Comparison of ENCODE assay signal across 15 cellular contexts in the genomic region with DNA sequence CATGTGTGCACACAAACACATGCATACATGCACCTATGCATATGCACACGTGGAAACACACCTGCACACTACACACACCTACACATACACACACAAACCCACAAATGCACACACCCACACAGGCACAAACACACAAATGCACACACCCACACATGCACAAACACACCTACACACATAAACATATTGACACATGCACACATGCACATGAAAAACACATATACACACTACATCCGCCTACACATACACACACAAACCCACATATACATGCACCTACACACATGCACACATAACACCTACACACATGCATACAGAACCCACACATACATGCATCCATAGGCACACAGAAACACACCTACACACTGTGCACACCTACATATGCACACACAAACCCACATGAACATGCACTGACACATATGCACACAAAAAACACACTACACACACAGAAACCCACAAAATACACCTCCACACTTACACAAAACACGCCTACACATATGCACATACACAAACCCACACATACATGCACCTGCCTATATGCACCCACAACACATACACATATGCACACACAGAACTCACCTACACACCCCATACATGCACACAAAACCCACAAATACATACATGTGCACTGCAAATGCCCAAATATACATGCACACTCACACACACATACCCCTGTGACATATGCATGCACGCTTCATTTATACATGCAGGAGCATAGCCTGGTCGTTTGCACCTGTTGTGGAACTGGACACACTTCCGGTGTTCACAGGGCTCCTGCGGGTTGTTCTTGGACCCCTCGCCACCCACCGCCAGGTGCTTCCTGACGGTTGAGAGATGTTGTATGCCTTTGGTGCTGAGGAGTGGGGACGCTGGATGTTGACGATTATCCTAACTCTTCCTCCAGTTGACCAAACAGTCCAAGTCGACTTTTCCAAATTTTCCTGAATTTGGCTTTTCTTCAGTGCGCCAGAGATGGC. TPM values are rescaled to one million over a fixed set of nuclear protein-coding genes. Genes with fewer than 3 reads are reported as not detected.
"Had no signal": no experiment of that assay in that cellular context is flagged by ENCODE, and none has a peak within 500 bp of the region (broad histone marks: within the 10 kb centered on the region; RNA-seq: fewer than 3 reads in every experiment).

No MANE protein-coding gene starts in this region.

- FAIRE-seq: colon, endometrium, pancreas had no signal

- ATAC-seq: activated T-helper 17 cell treated with anti-CD3 and anti-CD28 coated beads, Interleukin-2, amount 50 U/mL, for 72 hours; gastroesophageal sphincter; pancreas; T-helper 17 cell had no signal

- H3K9me3 Mint-ChIP-seq: activated T-helper 17 cell treated with anti-CD3 and anti-CD28 coated beads, Interleukin-2, amount 50 U/mL, for 72 hours had no signal

- DNase-seq: activated CD4-positive, alpha-beta T cell treated with anti-CD3 and anti-CD28 coated beads for 4 hours; activated naive CD4-positive, alpha-beta T cell treated with Interleukin-2 at 50 U/mL for 16 hours; caudate nucleus; sigmoid colon; stimulated activated CD4-positive, alpha-beta T cell treated with anti-CD3 and anti-CD28 coated beads, Interleukin-1b, Interleukin-23, amount 100 ng/mL, for 48 hours; T-helper 17 cell; thyroid gland; uterus had no signal

- H3K27me3 ChIP-seq: gastroesophageal sphincter, pancreas, sigmoid colon, thyroid gland, uterus had no signal

- H3K36me3 ChIP-seq: uterus had no signal

- H3K27ac ChIP-seq: gastroesophageal sphincter, pancreas, thyroid gland, uterus had no signal

- H3K9me3 ChIP-seq: gastroesophageal sphincter, pancreas, sigmoid colon, thyroid gland, uterus had no signal

- H3K27ac Mint-ChIP-seq: activated T-helper 17 cell treated with anti-CD3 and anti-CD28 coated beads, Interleukin-2, amount 50 U/mL, for 72 hours had no signal

- H3K27me3 Mint-ChIP-seq: activated T-helper 17 cell treated with anti-CD3 and anti-CD28 coated beads, Interleukin-2, amount 50 U/mL, for 72 hours; T-helper 17 cell had no signal

- H3K4me3 Mint-ChIP-seq: T-helper 17 cell had no signal

- H3K4me3 ChIP-seq: gastroesophageal sphincter, pancreas, sigmoid colon, thyroid gland, uterus had no signal

RNA-seq across cellular contexts. Expression of gene XG, which starts 38.7 kb away (rescaled TPM):
- total RNA-seq: activated CD8-positive, alpha-beta memory T cell treated with anti-CD3 and anti-CD28 coated beads for 36 hours; lung microvascular endothelial cell had no signal
